In genomic region chr6:41741625-41742490, GRCh38 we compare ENCODE assay signal across 1 cellular context.
TF ChIP-seq lines count a peak whose summit lies in the region.

No MANE protein-coding gene starts in this region.

TF ChIP-seq in HepG2, 621 proteins besides CTCF, POLR2A, EP300 and RAD21 (continued from another document and continues in another):
- TF ChIP-seq NFAT5 (CRISPR knock-in tag; IDR thresholded peaks at IDR 0.05) (no peak), ZNF136 (CRISPR knock-in tag; IDR thresholded peaks at IDR 0.05; ENCODE audit: low read depth) (no peak), SOX6 (IDR thresholded peaks at IDR 0.05) (no peak), SOX6 (CRISPR knock-in tag; IDR thresholded peaks at IDR 0.05) (peak; percentile 96), MBD4 (IDR thresholded peaks at IDR 0.05; ENCODE audit: borderline replicate concordance, low read length) (no peak), THYN1 (CRISPR knock-in tag; IDR thresholded peaks at IDR 0.05; ENCODE audit: borderline replicate concordance, low read depth) (peak; percentile 60; the same call in 1 of the 2 replicates), MEIS1 (CRISPR knock-in tag; IDR thresholded peaks at IDR 0.05; ENCODE audit: borderline replicate concordance) (no peak), ZNF678 (CRISPR knock-in tag; IDR thresholded peaks at IDR 0.05) (no peak), ATRX (CRISPR knock-in tag; IDR thresholded peaks at IDR 0.05; ENCODE audit: borderline replicate concordance) (no peak), PRDM4 (CRISPR knock-in tag; IDR thresholded peaks at IDR 0.05; ENCODE audit: borderline replicate concordance) (no peak), ZFYVE20 (CRISPR knock-in tag; IDR thresholded peaks at IDR 0.05; ENCODE audit: borderline replicate concordance, low read depth) (no peak), ARID3A (IDR thresholded peaks at IDR 0.05; ENCODE audit: low read depth, low read length) (no peak), STAG1 (CRISPR knock-in tag; IDR thresholded peaks at IDR 0.05) (peak; percentile 54), MIER3 (CRISPR knock-in tag; IDR thresholded peaks at IDR 0.05; ENCODE audit: borderline replicate concordance) (no peak), ZNF503 (CRISPR knock-in tag; IDR thresholded peaks at IDR 0.05) (0 out of 2 replicates have a peak, but pooled peaks have one; percentile 38), MBNL3 (CRISPR knock-in tag; conservative IDR thresholded peaks at IDR 0.05) (no peak), ZNF138 (CRISPR knock-in tag; IDR thresholded peaks at IDR 0.05; ENCODE audit: low read depth) (no peak), JUND (CRISPR knock-in tag; IDR thresholded peaks at IDR 0.05) (no peak), ZNF574 (CRISPR knock-in tag; IDR thresholded peaks at IDR 0.05) (peak; percentile 57), AGO2 (optimal IDR thresholded peaks at IDR 0.05; ENCODE audit: low read depth, low read length) (peak; percentile 85), BCL6 (CRISPR knock-in tag; IDR thresholded peaks at IDR 0.05) (peak; percentile 35; the same call in 1 of the 2 replicates), ZNF317 (CRISPR knock-in tag; IDR thresholded peaks at IDR 0.05) (no peak), ZNF552 (CRISPR knock-in tag; IDR thresholded peaks at IDR 0.05; ENCODE audit: borderline replicate concordance) (no peak), SALL1 (CRISPR knock-in tag; IDR thresholded peaks at IDR 0.05) (peak; percentile 74; the same call in 1 of the 2 replicates)
- TF ChIP-seq, protein P1, sequence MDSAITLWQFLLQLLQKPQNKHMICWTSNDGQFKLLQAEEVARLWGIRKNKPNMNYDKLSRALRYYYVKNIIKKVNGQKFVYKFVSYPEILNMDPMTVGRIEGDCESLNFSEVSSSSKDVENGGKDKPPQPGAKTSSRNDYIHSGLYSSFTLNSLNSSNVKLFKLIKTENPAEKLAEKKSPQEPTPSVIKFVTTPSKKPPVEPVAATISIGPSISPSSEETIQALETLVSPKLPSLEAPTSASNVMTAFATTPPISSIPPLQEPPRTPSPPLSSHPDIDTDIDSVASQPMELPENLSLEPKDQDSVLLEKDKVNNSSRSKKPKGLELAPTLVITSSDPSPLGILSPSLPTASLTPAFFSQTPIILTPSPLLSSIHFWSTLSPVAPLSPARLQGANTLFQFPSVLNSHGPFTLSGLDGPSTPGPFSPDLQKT (CRISPR knock-in tag; IDR thresholded peaks at IDR 0.05; ENCODE audit: borderline replicate concordance), result no peak
- TF ChIP-seq, protein P2, sequence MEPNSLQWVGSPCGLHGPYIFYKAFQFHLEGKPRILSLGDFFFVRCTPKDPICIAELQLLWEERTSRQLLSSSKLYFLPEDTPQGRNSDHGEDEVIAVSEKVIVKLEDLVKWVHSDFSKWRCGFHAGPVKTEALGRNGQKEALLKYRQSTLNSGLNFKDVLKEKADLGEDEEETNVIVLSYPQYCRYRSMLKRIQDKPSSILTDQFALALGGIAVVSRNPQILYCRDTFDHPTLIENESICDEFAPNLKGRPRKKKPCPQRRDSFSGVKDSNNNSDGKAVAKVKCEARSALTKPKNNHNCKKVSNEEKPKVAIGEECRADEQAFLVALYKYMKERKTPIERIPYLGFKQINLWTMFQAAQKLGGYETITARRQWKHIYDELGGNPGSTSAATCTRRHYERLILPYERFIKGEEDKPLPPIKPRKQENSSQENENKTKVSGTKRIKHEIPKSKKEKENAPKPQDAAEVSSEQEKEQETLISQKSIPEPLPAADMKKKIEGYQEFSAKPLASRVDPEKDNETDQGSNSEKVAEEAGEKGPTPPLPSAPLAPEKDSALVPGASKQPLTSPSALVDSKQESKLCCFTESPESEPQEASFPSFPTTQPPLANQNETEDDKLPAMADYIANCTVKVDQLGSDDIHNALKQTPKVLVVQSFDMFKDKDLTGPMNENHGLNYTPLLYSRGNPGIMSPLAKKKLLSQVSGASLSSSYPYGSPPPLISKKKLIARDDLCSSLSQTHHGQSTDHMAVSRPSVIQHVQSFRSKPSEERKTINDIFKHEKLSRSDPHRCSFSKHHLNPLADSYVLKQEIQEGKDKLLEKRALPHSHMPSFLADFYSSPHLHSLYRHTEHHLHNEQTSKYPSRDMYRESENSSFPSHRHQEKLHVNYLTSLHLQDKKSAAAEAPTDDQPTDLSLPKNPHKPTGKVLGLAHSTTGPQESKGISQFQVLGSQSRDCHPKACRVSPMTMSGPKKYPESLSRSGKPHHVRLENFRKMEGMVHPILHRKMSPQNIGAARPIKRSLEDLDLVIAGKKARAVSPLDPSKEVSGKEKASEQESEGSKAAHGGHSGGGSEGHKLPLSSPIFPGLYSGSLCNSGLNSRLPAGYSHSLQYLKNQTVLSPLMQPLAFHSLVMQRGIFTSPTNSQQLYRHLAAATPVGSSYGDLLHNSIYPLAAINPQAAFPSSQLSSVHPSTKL (CRISPR knock-in tag; IDR thresholded peaks at IDR 0.05), result peak; percentile 64; the same call in 1 of the 2 replicates
- TF ChIP-seq, protein P3, sequence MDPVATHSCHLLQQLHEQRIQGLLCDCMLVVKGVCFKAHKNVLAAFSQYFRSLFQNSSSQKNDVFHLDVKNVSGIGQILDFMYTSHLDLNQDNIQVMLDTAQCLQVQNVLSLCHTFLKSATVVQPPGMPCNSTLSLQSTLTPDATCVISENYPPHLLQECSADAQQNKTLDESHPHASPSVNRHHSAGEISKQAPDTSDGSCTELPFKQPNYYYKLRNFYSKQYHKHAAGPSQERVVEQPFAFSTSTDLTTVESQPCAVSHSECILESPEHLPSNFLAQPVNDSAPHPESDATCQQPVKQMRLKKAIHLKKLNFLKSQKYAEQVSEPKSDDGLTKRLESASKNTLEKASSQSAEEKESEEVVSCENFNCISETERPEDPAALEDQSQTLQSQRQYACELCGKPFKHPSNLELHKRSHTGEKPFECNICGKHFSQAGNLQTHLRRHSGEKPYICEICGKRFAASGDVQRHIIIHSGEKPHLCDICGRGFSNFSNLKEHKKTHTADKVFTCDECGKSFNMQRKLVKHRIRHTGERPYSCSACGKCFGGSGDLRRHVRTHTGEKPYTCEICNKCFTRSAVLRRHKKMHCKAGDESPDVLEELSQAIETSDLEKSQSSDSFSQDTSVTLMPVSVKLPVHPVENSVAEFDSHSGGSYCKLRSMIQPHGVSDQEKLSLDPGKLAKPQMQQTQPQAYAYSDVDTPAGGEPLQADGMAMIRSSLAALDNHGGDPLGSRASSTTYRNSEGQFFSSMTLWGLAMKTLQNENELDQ (CRISPR knock-in tag; IDR thresholded peaks at IDR 0.05; ENCODE audit: borderline replicate concordance), result no peak
